ENCODE assay signal across 22 cellular contexts in genomic region chr10:6039711-6040110, GRCh38. TPM values are rescaled to one million over a fixed set of nuclear protein-coding genes. Genes with fewer than 3 reads are reported as not detected.
DNase-seq lines count a peak whose midpoint lies in the region; ATAC-seq and TF ChIP-seq lines count a peak whose summit lies in the region.
"Had no signal": no experiment of that assay in that cellular context is flagged by ENCODE, and none has a peak within 500 bp of the region (broad histone marks: within the 10 kb centered on the region; RNA-seq: fewer than 3 reads in every experiment).

No MANE protein-coding gene starts in this region.

- H3K27ac Mint-ChIP-seq in activated CD8-positive, alpha-beta memory T cell treated with anti-CD3 and anti-CD28 coated beads, Interleukin-2, amount 10 ng/mL, durations not matched to agents 7 days and 5 days = peak overlapping the region; percentile 16
- H3K27ac Mint-ChIP-seq in IgD-negative memory B cell (peak overlapping the region in 2 of 3 donors; percentile 17 to 69), memory B cell (no peak overlapping the region)
- peak overlapping the region; percentile 58 for H3K27ac Mint-ChIP-seq in activated T-helper 2 cell treated with anti-CD3 and anti-CD28 coated beads, Interferon-gamma antibody, Interleukin-2, Interleukin-4, amounts not matched to agents 10 μg/mL and 5 μg/mL and 100 μg/mL, durations not matched to agents 14 hours and 24 hours and 36 hours
- H3K27ac Mint-ChIP-seq: nephron, type B pancreatic cell had no signal

- no peaks in the 10 kb centered on the region for H3K27me3 ChIP-seq in left lung

- no peak overlapping the region for H3K4me3 Mint-ChIP-seq in activated CD8-positive, alpha-beta memory T cell treated with anti-CD3 and anti-CD28 coated beads, Interleukin-2, amount 10 ng/mL, durations not matched to agents 7 days and 5 days
- H3K4me3 Mint-ChIP-seq in IgD-negative memory B cell (peak overlapping the region in 1 of 4 donors; percentile 63), memory B cell (peak overlapping the region; percentile 25)
- peak overlapping the region; percentile 35 for H3K4me3 Mint-ChIP-seq in activated T-helper 2 cell treated with anti-CD3 and anti-CD28 coated beads, Interferon-gamma antibody, Interleukin-2, Interleukin-4, amounts not matched to agents 10 μg/mL and 5 μg/mL and 100 μg/mL, durations not matched to agents 14 hours and 24 hours and 36 hours (ENCODE audit: low read depth)
- H3K4me3 Mint-ChIP-seq: nephron, type B pancreatic cell had no signal

- ATAC-seq in activated CD8-positive, alpha-beta memory T cell treated with anti-CD3 and anti-CD28 coated beads, Interleukin-2, amount 10 ng/mL, durations not matched to agents 7 days and 5 days = no peak
- no peak for ATAC-seq in memory B cell (ENCODE audit: low read depth)
- no peak for ATAC-seq in left lung

- no peaks in the 10 kb centered on the region for H3K36me3 ChIP-seq in left lung

- peaks cover 0 to 3% of the 10 kb centered on the region in 2 donors for H3K4me1 ChIP-seq in left lung

- no peaks in the 10 kb centered on the region for H3K9me3 ChIP-seq in left lung

- no peak overlapping the region for H3K4me3 ChIP-seq in left lung

- in situ Hi-C loops in G401 (cut with HindIII; ENCODE audit: low sequenced_read_pairs) = no loop called here

- no peaks in the 10 kb centered on the region for H3K9me3 Mint-ChIP-seq in activated CD8-positive, alpha-beta memory T cell treated with anti-CD3 and anti-CD28 coated beads, Interleukin-2, amount 10 ng/mL, durations not matched to agents 7 days and 5 days (ENCODE audit: low read depth)
- H3K9me3 Mint-ChIP-seq in IgD-negative memory B cell (no peaks in the 10 kb centered on the region), memory B cell (peaks cover 2% of the 10 kb centered on the region)
- peaks cover 8% of the 10 kb centered on the region for H3K9me3 Mint-ChIP-seq in activated T-helper 2 cell treated with anti-CD3 and anti-CD28 coated beads, Interferon-gamma antibody, Interleukin-2, Interleukin-4, amounts not matched to agents 10 μg/mL and 5 μg/mL and 100 μg/mL, durations not matched to agents 14 hours and 24 hours and 36 hours
- H3K9me3 Mint-ChIP-seq: type B pancreatic cell had no signal

- H3K36me3 Mint-ChIP-seq in activated CD8-positive, alpha-beta memory T cell treated with anti-CD3 and anti-CD28 coated beads, Interleukin-2, amount 10 ng/mL, durations not matched to agents 7 days and 5 days = peaks cover 82% of the 10 kb centered on the region
- H3K36me3 Mint-ChIP-seq in IgD-negative memory B cell (peaks cover 4% of the 10 kb centered on the region), memory B cell (peaks cover 12% of the 10 kb centered on the region)
- H3K36me3 Mint-ChIP-seq in activated T-helper 2 cell treated with anti-CD3 and anti-CD28 coated beads, Interferon-gamma antibody, Interleukin-2, Interleukin-4, amounts not matched to agents 10 μg/mL and 5 μg/mL and 100 μg/mL, durations not matched to agents 14 hours and 24 hours and 36 hours (ENCODE audit: low read depth) = peaks cover 100% of the 10 kb centered on the region
- H3K36me3 Mint-ChIP-seq: type B pancreatic cell had no signal

- H3K27me3 Mint-ChIP-seq in activated CD8-positive, alpha-beta memory T cell treated with anti-CD3 and anti-CD28 coated beads, Interleukin-2, amount 10 ng/mL, durations not matched to agents 7 days and 5 days = no peaks in the 10 kb centered on the region
- H3K27me3 Mint-ChIP-seq in IgD-negative memory B cell (no peaks in the 10 kb centered on the region), memory B cell (no peaks in the 10 kb centered on the region)
- H3K27me3 Mint-ChIP-seq in activated T-helper 2 cell treated with anti-CD3 and anti-CD28 coated beads, Interferon-gamma antibody, Interleukin-2, Interleukin-4, amounts not matched to agents 10 μg/mL and 5 μg/mL and 100 μg/mL, durations not matched to agents 14 hours and 24 hours and 36 hours (ENCODE audit: low read depth) = no peaks in the 10 kb centered on the region

- intact Hi-C loops in activated T-helper 2 cell treated with anti-CD3 and anti-CD28 coated beads, Interferon-gamma antibody, Interleukin-2, Interleukin-4, amounts not matched to agents 10 μg/mL and 5 μg/mL and 100 μg/mL, durations not matched to agents 14 hours and 24 hours and 36 hours (cut with micrococcal nuclease) = no loop called here
- intact Hi-C loops in left lung (cut with DNase I) = no loop called here

- H3K4me1 Mint-ChIP-seq in activated CD8-positive, alpha-beta memory T cell treated with anti-CD3 and anti-CD28 coated beads, Interleukin-2, amount 10 ng/mL, durations not matched to agents 7 days and 5 days = peaks cover 86% of the 10 kb centered on the region
- H3K4me1 Mint-ChIP-seq in IgD-negative memory B cell (peaks cover 35 to 53% (median 46%) of the 10 kb centered on the region in 3 donors), memory B cell (peaks cover 44% of the 10 kb centered on the region)
- H3K4me1 Mint-ChIP-seq in activated T-helper 2 cell treated with anti-CD3 and anti-CD28 coated beads, Interferon-gamma antibody, Interleukin-2, Interleukin-4, amounts not matched to agents 10 μg/mL and 5 μg/mL and 100 μg/mL, durations not matched to agents 14 hours and 24 hours and 36 hours (ENCODE audit: low read depth) = peaks cover 77% of the 10 kb centered on the region

- no peak for DNase-seq in activated CD8-positive, alpha-beta memory T cell treated with anti-CD3 and anti-CD28 coated beads, Interleukin-2, amount 10 ng/mL, durations not matched to agents 7 days and 5 days
- DNase-seq in activated CD8-positive, alpha-beta memory T cell treated with anti-CD3 and anti-CD28 coated beads, Interleukin-2, amount 50 U/mL, for 4 hours = no peak
- DNase-seq in activated T-helper 2 cell treated with anti-CD3 and anti-CD28 coated beads, Interferon-gamma antibody, Interleukin-2, Interleukin-4, amounts not matched to agents 10 μg/mL and 5 μg/mL and 100 μg/mL, durations not matched to agents 14 hours and 24 hours and 36 hours (ENCODE audit: low spot score) = peak; percentile 6
- DNase-seq in memory B cell (ENCODE audit: low spot score in 2 of 2) = no peak
- DNase-seq in G401 (ENCODE audit: low spot score) = no peak
- DNase-seq in NK-92 (lab: John Stamatoyannopoulos, UW; ENCODE audit: unreplicated experiment) = no peak
- no peak for DNase-seq in left lung
- DNase-seq: activated CD4-positive, CD25-positive, alpha-beta regulatory T cell treated with anti-CD3 and anti-CD28 coated beads, Interleukin-2, amount 50 U/mL, for 72 hours; cerebellar nuclear complex; DMS153; midbrain; NCI-H446 treated with DMSO at 0.1 percent for 48 hours; OCI-M1 had no signal

- H3K27ac ChIP-seq in left lung = no peak overlapping the region

- CTCF ChIA-PET in activated CD8-positive, alpha-beta memory T cell treated with anti-CD3 and anti-CD28 coated beads, Interleukin-2, amount 10 ng/mL, durations not matched to agents 7 days and 5 days (lab: Charles Lee) = no interaction called here

- TF ChIP-seq CTCF in left lung (IDR thresholded peaks at IDR 0.05) = no peak

RNA-seq across cellular contexts. Expression of gene IL2RA, which starts 22.5 kb away (rescaled TPM):
- total RNA-seq in activated CD8-positive, alpha-beta memory T cell treated with anti-CD3 and anti-CD28 coated beads, Interleukin-2, amount 10 ng/mL, durations not matched to agents 7 days and 5 days = 100 to 1,000 TPM; 302 to 832 TPM
- polyA plus RNA-seq in IgD-negative memory B cell = 27.2 TPM
- total RNA-seq in activated T-helper 2 cell treated with anti-CD3 and anti-CD28 coated beads, Interferon-gamma antibody, Interleukin-2, Interleukin-4, amounts not matched to agents 10 μg/mL and 5 μg/mL and 100 μg/mL, durations not matched to agents 14 hours and 24 hours and 36 hours = 1,777 and 1,808 TPM in 2 replicates
- not detected in 2 replicates for total RNA-seq in G401 (2014; rRNA removed; shearing (Covaris generic))
- 1 to 10 TPM; 1.7 to 4.1 TPM for total RNA-seq in left lung
- total RNA-seq: A673, glomerular endothelial cell, H1, LHCN-M2, osteoblast, skeletal muscle tissue had no signal
- polyA plus RNA-seq: H1 had no signal

RNA-seq across cellular contexts. Expression of gene RBM17, which starts 49.1 kb away (rescaled TPM):
- 100 to 1,000 TPM; 205 to 267 TPM for total RNA-seq in activated CD8-positive, alpha-beta memory T cell treated with anti-CD3 and anti-CD28 coated beads, Interleukin-2, amount 10 ng/mL, durations not matched to agents 7 days and 5 days
- 118 TPM for polyA plus RNA-seq in IgD-negative memory B cell
- 257 and 266 TPM in 2 replicates for total RNA-seq in activated T-helper 2 cell treated with anti-CD3 and anti-CD28 coated beads, Interferon-gamma antibody, Interleukin-2, Interleukin-4, amounts not matched to agents 10 μg/mL and 5 μg/mL and 100 μg/mL, durations not matched to agents 14 hours and 24 hours and 36 hours
- 28.6 and 41.9 TPM in 2 replicates for total RNA-seq in G401 (2014; rRNA removed; shearing (Covaris generic))
- total RNA-seq in left lung = 10 to 100 TPM; 63.2 to 95.5 TPM

Comparison
In these comparisons a context has a peak if more than half of its experiments do, and no peak if none do; other contexts are left out.
1. RNA of gene IL2RA, which starts 22.5 kb away (total RNA-seq): 1,777 to 1,808 TPM in activated T-helper 2 cell treated with anti-CD3 and anti-CD28 coated beads, Interferon-gamma antibody, Interleukin-2, Interleukin-4, amounts not matched to agents 10 μg/mL and 5 μg/mL and 100 μg/mL, durations not matched to agents 14 hours and 24 hours and 36 hours and 302 to 832 TPM in activated CD8-positive, alpha-beta memory T cell treated with anti-CD3 and anti-CD28 coated beads, Interleukin-2, amount 10 ng/mL, durations not matched to agents 7 days and 5 days; 1.7 to 4.1 TPM in left lung and not detected in G401; every median in the first group is over 10 times any median in the second.